ENCODE assay signal across 34 cellular contexts in genomic region chr1:36081926-36082485, GRCh38. TPM values are rescaled to one million over a fixed set of nuclear protein-coding genes. Genes with fewer than 3 reads are reported as not detected.
A peak's percentile ranks its signal among the peaks of the same experiment; 100 is the strongest.
DNase-seq lines count a peak whose midpoint lies in the region; ATAC-seq, FAIRE-seq and TF ChIP-seq lines count a peak whose summit lies in the region.
"Had no signal": no experiment of that assay in that cellular context is flagged by ENCODE, and none has a peak within 500 bp of the region (broad histone marks: within the 10 kb centered on the region; RNA-seq: fewer than 3 reads in every experiment).

No MANE protein-coding gene starts in this region.

- H4K20me1 ChIP-seq in OCI-LY7 (ENCODE audit: insufficient read depth, low read length) (no peaks in the 10 kb centered on the region), keratinocyte (ENCODE audit: control insufficient read depth, extremely low read depth, insufficient read depth, low read length) (no peaks in the 10 kb centered on the region)

- H3K4me3 ChIP-seq in right atrium auricular region (no peak overlapping the region), OCI-LY7 (ENCODE audit: low read depth, low read length, poor library complexity, severe bottlenecking) (no peak overlapping the region), keratinocyte (ENCODE audit: control insufficient read depth in 2 of 3, extremely low read depth in 1 of 3, insufficient read depth in 2 of 3, low read depth in 1 of 3, low read length in 3 of 3) (no peak overlapping the region)
- H3K4me3 ChIP-seq: A549, body of pancreas, MG63, pancreas had no signal

- dilution Hi-C loops in keratinocyte (cut with MboI; ENCODE audit: extremely low pct_ligation_motif_present, low sequenced_read_pairs) = no loop called here

- H3K27ac ChIP-seq in right atrium auricular region = no peak overlapping the region
- H3K27ac ChIP-seq in OCI-LY7 (ENCODE audit: low read depth, low read length, poor library complexity, severe bottlenecking) = no peak overlapping the region
- no peak overlapping the region for H3K27ac ChIP-seq in keratinocyte (ENCODE audit: control insufficient read depth, insufficient read depth, low read length)
- H3K27ac ChIP-seq: A549, body of pancreas, HL-60, pancreas had no signal

- H3K79me2 ChIP-seq in OCI-LY7 (ENCODE audit: insufficient read depth, low read depth, low read length) (no peaks in the 10 kb centered on the region), keratinocyte (ENCODE audit: control insufficient read depth, insufficient read depth, low read length) (no peaks in the 10 kb centered on the region)

- in situ Hi-C loops in G401 (cut with HindIII; ENCODE audit: low sequenced_read_pairs) = no loop called here

- H2AFZ ChIP-seq in OCI-LY7 (ENCODE audit: low read length) (no peak overlapping the region), keratinocyte (ENCODE audit: control insufficient read depth, low read length) (no peak overlapping the region)

- no TSS peak for BruUV-seq in OCI-LY7 (replicated peaks; lab: Mats Ljungman, UMichigan)

- H3K36me3 ChIP-seq in right atrium auricular region (no peaks in the 10 kb centered on the region), OCI-LY7 (ENCODE audit: insufficient read depth, low read length) (no peaks in the 10 kb centered on the region), keratinocyte (ENCODE audit: control insufficient read depth in 2 of 2, extremely low read depth in 1 of 2, insufficient read depth in 2 of 2, low read length in 2 of 2) (no peaks in the 10 kb centered on the region)
- H3K36me3 ChIP-seq: MG63, pancreas had no signal

- TF ChIP-seq CTCF in right atrium auricular region (IDR thresholded peaks at IDR 0.05) (no peak), OCI-LY7 (conservative IDR thresholded peaks at IDR 0.05; ENCODE audit: low read length) (peak; percentile 36; the same call in 1 of the 2 replicates), keratinocyte (optimal IDR thresholded peaks at IDR 0.05 in 1 of 3, IDR thresholded peaks at IDR 0.05 in 1 of 3, conservative IDR thresholded peaks at IDR 0.05 in 1 of 3; ENCODE audit: extremely low read depth in 1 of 3, insufficient read depth in 2 of 3, low read length in 3 of 3) (peak; percentile 6 to 28 (median 11))

- H3K27me3 ChIP-seq in right atrium auricular region (no peaks in the 10 kb centered on the region), keratinocyte (ENCODE audit: control insufficient read depth, extremely low read depth, insufficient read depth, low read length) (no peaks in the 10 kb centered on the region)
- H3K27me3 ChIP-seq: body of pancreas, MG63, pancreas had no signal

- intact Hi-C loops in left ventricle myocardium superior (cut with micrococcal nuclease) = no loop called here
- intact Hi-C loops in OCI-LY7 (cut with micrococcal nuclease; ENCODE audit: unreplicated experiment) = no loop called here

- H3K4me2 ChIP-seq in OCI-LY7 (ENCODE audit: low read length) = no peak overlapping the region
- H3K4me2 ChIP-seq in keratinocyte (ENCODE audit: control insufficient read depth, extremely low read depth, insufficient read depth, low read depth, low read length) = no peak overlapping the region
- H3K4me2 ChIP-seq: A549 had no signal

- H3K9ac ChIP-seq in keratinocyte (ENCODE audit: control insufficient read depth, extremely low read depth, insufficient read depth, low read length) = no peak overlapping the region

- CTCF ChIA-PET in OCI-LY7 (lab: Charles Lee; ENCODE audit: unreplicated experiment) = no interaction called here

- no peaks in the 10 kb centered on the region for H3K9me2 ChIP-seq in OCI-LY7 (ENCODE audit: insufficient read depth, low read length)

- H3K9me3 ChIP-seq in right atrium auricular region (no peaks in the 10 kb centered on the region), OCI-LY7 (ENCODE audit: low read length) (no peaks in the 10 kb centered on the region), keratinocyte (ENCODE audit: control insufficient read depth, low read depth, low read length) (no peaks in the 10 kb centered on the region)
- H3K9me3 ChIP-seq: A549, body of pancreas, MG63, pancreas had no signal

- no peak for FAIRE-seq in keratinocyte (lab: Jason Lieb, UNC)
- FAIRE-seq: A549, islet of Langerhans, pancreas, small intestine had no signal

- H3K9me1 ChIP-seq in keratinocyte (ENCODE audit: control insufficient read depth, extremely low read depth, insufficient read depth, low read length) = no peaks in the 10 kb centered on the region

- H3K4me1 ChIP-seq in right atrium auricular region = peaks cover 0 to 14% of the 10 kb centered on the region in 2 donors
- no peaks in the 10 kb centered on the region for H3K4me1 ChIP-seq in OCI-LY7 (ENCODE audit: insufficient read depth, low read length, poor library complexity, severe bottlenecking)
- H3K4me1 ChIP-seq in keratinocyte (ENCODE audit: control insufficient read depth, extremely low read depth, insufficient read depth, low read length) = peaks cover 28% of the 10 kb centered on the region
- H3K4me1 ChIP-seq: A549, pancreas had no signal

- peak; percentile 54 for DNase-seq in right atrium auricular region (ENCODE audit: low spot score)
- DNase-seq in left ventricle myocardium superior = no peak
- DNase-seq in OCI-LY7 (ENCODE audit: low spot score) = peak; percentile 28
- no peak for DNase-seq in keratinocyte (ENCODE audit: low read depth, low spot score)
- DNase-seq in stimulated activated CD8-positive, alpha-beta memory T cell treated with anti-CD3 and anti-CD28 coated beads, Interleukin-4, amount 100 ng/mL, for 48 hours = no peak
- no peak for DNase-seq in G401 (ENCODE audit: low spot score)
- no peak for DNase-seq in NCI-H2227 treated with DMSO at 0.1 percent for 48 hours (lab: John Stamatoyannopoulos, UW)
- DNase-seq: activated CD8-positive, alpha-beta T cell treated with anti-CD3 and anti-CD28 coated beads for 36 hours; activated naive CD4-positive, alpha-beta T cell treated with anti-CD3 and anti-CD28 coated beads, Interleukin-2, amount 50 U/mL, for 16 hours; body of pancreas; CD4-positive, alpha-beta T cell; effector memory CD8-positive, alpha-beta T cell; GOT3; KG1; MG63; naive thymus-derived CD8-positive, alpha-beta T cell; NCI-H1105; NCI-H2029 treated with DMSO at 0.1 percent for 48 hours; pancreas; retina; SHP77 treated with DMSO at 0.1 percent for 48 hours; small intestine; stimulated activated naive CD8-positive, alpha-beta T cell treated with anti-CD3 and anti-CD28 coated beads, Interleukin-15, Interleukin-2, amounts not matched to agents 100 U/mL and 50 U/mL, for 24 hours had no signal

- POLR2A ChIA-PET in OCI-LY7 (lab: Charles Lee) = no interaction called here

- ATAC-seq in left ventricle myocardium superior (no peak), GM21360 (IDR thresholded peaks at IDR 0.05; ENCODE audit: unreplicated experiment) (no peak)
- ATAC-seq: A549; activated CD8-positive, alpha-beta T cell treated with anti-CD3 and anti-CD28 coated beads for 36 hours; activated T-helper 17 cell treated with anti-CD3 and anti-CD28 coated beads, Interleukin-2, amount 50 U/mL, for 72 hours; body of pancreas; effector memory CD8-positive, alpha-beta T cell; naive thymus-derived CD8-positive, alpha-beta T cell; Panc1; pancreas; stimulated activated naive CD8-positive, alpha-beta T cell treated with anti-CD3 and anti-CD28 coated beads, Interleukin-15, Interleukin-2, amounts not matched to agents 100 U/mL and 50 U/mL, for 24 hours had no signal

RNA-seq across cellular contexts. Expression of gene TEKT2, which starts 1.9 kb away (rescaled TPM):
- total RNA-seq in right atrium auricular region (under 1 TPM in 1 of 2 donors, not detected in 1; 0.41 TPM), left ventricle myocardium superior (not detected), OCI-LY7 (2022) (not detected in 2 replicates)
- 0.10 TPM in 1 of 2 replicates, not detected in the other for total RNA-seq in OCI-LY7 (2014; rRNA removed; shearing (Covaris generic))
- 0.02 to 0.13 TPM (median 0.03 TPM) in 3 replicates for polyA plus RNA-seq in keratinocyte
- not detected for polyA plus RNA-seq in keratinocyte (2011; ENCODE audit: low read depth)
- polyA plus RNA-seq in keratinocyte (2011; cell fraction: cytosol; rRNA removed) = 0.06 TPM in 1 of 2 replicates, not detected in the other
- 0.14 and 0.33 TPM in 2 replicates for polyA plus RNA-seq in keratinocyte (2011; cell fraction: nucleus; rRNA removed)
- 0.14 TPM in 1 of 2 replicates, not detected in the other for polyA plus RNA-seq in keratinocyte (2012; ENCODE audit: low replicate concordance)
- 0.29 TPM in 1 of 3 replicates, not detected in the others for polyA minus RNA-seq in keratinocyte
- not detected for polyA minus RNA-seq in keratinocyte (2011; cell fraction: cytosol; rRNA and poly(A)+ RNA removed)
- polyA minus RNA-seq in keratinocyte (2011; cell fraction: nucleus; rRNA and poly(A)+ RNA removed) = not detected in 2 replicates
- 0.12 TPM in 1 of 2 replicates, not detected in the other for total RNA-seq in G401 (2014; rRNA removed; shearing (Covaris generic))
- total RNA-seq: Daoy; fibroblast of villous mesenchyme; naive thymus-derived CD8-positive, alpha-beta T cell; NCI-H460; T-helper 2 cell treated with Interferon-gamma antibody and Interleukin-4, amounts not matched to agents 100 ng/mL and 5 ng/mL, for 36 hours; ureter had no signal
- polyA plus RNA-seq: naive thymus-derived CD8-positive, alpha-beta T cell had no signal

RNA-seq across cellular contexts. Expression of gene ADPRS, which starts 6.7 kb away (rescaled TPM):
- 10 to 100 TPM; 24.3 to 25.6 TPM for total RNA-seq in right atrium auricular region
- 16.9 TPM for total RNA-seq in left ventricle myocardium superior
- 42.3 and 44.3 TPM in 2 replicates for total RNA-seq in OCI-LY7 (2014; rRNA removed; shearing (Covaris generic))
- total RNA-seq in OCI-LY7 (2022) = 27.6 and 29.3 TPM in 2 replicates
- polyA plus RNA-seq in keratinocyte = 33.1 to 47.6 TPM (median 42.6 TPM) in 3 replicates
- polyA plus RNA-seq in keratinocyte (2011; ENCODE audit: low read depth) = 15.2 TPM
- 30.2 and 35.9 TPM in 2 replicates for polyA plus RNA-seq in keratinocyte (2011; cell fraction: cytosol; rRNA removed)
- polyA plus RNA-seq in keratinocyte (2011; cell fraction: nucleus; rRNA removed) = 33.6 and 38.0 TPM in 2 replicates
- polyA plus RNA-seq in keratinocyte (2012; ENCODE audit: low replicate concordance) = 32.2 and 40.8 TPM in 2 replicates
- 20.9 to 33.1 TPM (median 30.5 TPM) in 3 replicates for polyA minus RNA-seq in keratinocyte
- polyA minus RNA-seq in keratinocyte (2011; cell fraction: cytosol; rRNA and poly(A)+ RNA removed) = 25.3 TPM
- polyA minus RNA-seq in keratinocyte (2011; cell fraction: nucleus; rRNA and poly(A)+ RNA removed) = 12.9 and 13.8 TPM in 2 replicates
- 58.2 and 58.5 TPM in 2 replicates for total RNA-seq in G401 (2014; rRNA removed; shearing (Covaris generic))

RNA-seq across cellular contexts. Expression of gene COL8A2, which starts 43.0 kb away (rescaled TPM):
- total RNA-seq in right atrium auricular region (1 to 10 TPM; 3.5 to 4.5 TPM), left ventricle myocardium superior (0.67 TPM), OCI-LY7 (2022) (not detected in 2 replicates)
- total RNA-seq in OCI-LY7 (2014; rRNA removed; shearing (Covaris generic)) = not detected in 2 replicates
- 0.09 to 0.28 TPM (median 0.23 TPM) in 3 replicates for polyA plus RNA-seq in keratinocyte
- 0.06 TPM for polyA plus RNA-seq in keratinocyte (2011; ENCODE audit: low read depth)
- polyA plus RNA-seq in keratinocyte (2011; cell fraction: cytosol; rRNA removed) = 0.05 and 0.06 TPM in 2 replicates
- 0.38 and 0.63 TPM in 2 replicates for polyA plus RNA-seq in keratinocyte (2011; cell fraction: nucleus; rRNA removed)
- 0.18 and 0.39 TPM in 2 replicates for polyA plus RNA-seq in keratinocyte (2012; ENCODE audit: low replicate concordance)
- polyA minus RNA-seq in keratinocyte = 0.06 to 1.1 TPM (median 0.30 TPM) in 3 replicates
- not detected for polyA minus RNA-seq in keratinocyte (2011; cell fraction: cytosol; rRNA and poly(A)+ RNA removed)
- polyA minus RNA-seq in keratinocyte (2011; cell fraction: nucleus; rRNA and poly(A)+ RNA removed) = 0.53 and 0.54 TPM in 2 replicates
- total RNA-seq in G401 (2014; rRNA removed; shearing (Covaris generic)) = 0.47 TPM in 1 of 2 replicates, not detected in the other
- total RNA-seq: T-helper 2 cell treated with Interferon-gamma antibody and Interleukin-4, amounts not matched to agents 100 ng/mL and 5 ng/mL, for 36 hours had no signal

Comparison
In these comparisons a context has a peak if more than half of its experiments do, and no peak if none do; other contexts are left out.
1. DNase-seq: peak in right atrium auricular region (single experiment) and OCI-LY7 (single experiment); none in left ventricle myocardium superior (single experiment), keratinocyte (single experiment), stimulated activated CD8-positive, alpha-beta memory T cell treated with anti-CD3 and anti-CD28 coated beads, Interleukin-4, amount 100 ng/mL, for 48 hours (single experiment), G401 (single experiment) and NCI-H2227 treated with DMSO at 0.1 percent for 48 hours (single experiment).
2. CTCF ChIP-seq: peak in OCI-LY7 (single experiment) and keratinocyte (3 of 3); none in right atrium auricular region (0 of 2).